ENCODE assay signal across 32 cellular contexts in genomic region chr6:5051394-5051793, GRCh38. TPM values are rescaled to one million over a fixed set of nuclear protein-coding genes. Genes with fewer than 3 reads are reported as not detected.
"Had no signal": no experiment of that assay in that cellular context is flagged by ENCODE, and none has a peak within 500 bp of the region (broad histone marks: within the 10 kb centered on the region; RNA-seq: fewer than 3 reads in every experiment).

No MANE protein-coding gene starts in this region.

- H3K4me3 Mint-ChIP-seq: activated CD4-positive, alpha-beta T cell treated with anti-CD3 and anti-CD28 coated beads, Interleukin-2, amount 10 ng/mL, durations not matched to agents 24 days and 14 days; activated CD8-positive, alpha-beta T cell treated with anti-CD3 and anti-CD28 coated beads for 36 hours; activated naive CD8-positive, alpha-beta T cell treated with anti-CD3 and anti-CD28 coated beads for 36 hours; activated T-cell treated with anti-CD3 and anti-CD28 coated beads, Interleukin-2, amount 50 U/mL, for 72 hours; activated T-helper 17 cell treated with anti-CD3 and anti-CD28 coated beads, Interleukin-2, amount 50 U/mL, for 72 hours; T-helper 2 cell treated with Interferon-gamma antibody and Interleukin-4, amounts not matched to agents 5 μg/mL and 100 μg/mL, for 36 hours had no signal

- H3K9me3 ChIP-seq: SJCRH30 had no signal

- H3K27me3 Mint-ChIP-seq: activated CD8-positive, alpha-beta T cell treated with anti-CD3 and anti-CD28 coated beads for 36 hours; activated naive CD8-positive, alpha-beta T cell treated with anti-CD3 and anti-CD28 coated beads for 36 hours had no signal

- H3K27ac ChIP-seq: brain microvascular endothelial cell, SJCRH30, SK-N-MC had no signal

- H3K4me3 ChIP-seq: SJCRH30, SK-N-MC had no signal

- H3K27me3 ChIP-seq: brain microvascular endothelial cell, SJCRH30 had no signal

- FAIRE-seq: TTC549 had no signal

- H3K36me3 ChIP-seq: brain microvascular endothelial cell, SJCRH30 had no signal

- ATAC-seq: activated CD8-positive, alpha-beta T cell treated with anti-CD3 and anti-CD28 coated beads for 36 hours; activated T-cell treated with anti-CD3 and anti-CD28 coated beads, Interleukin-2, amount 50 U/mL, for 72 hours; activated T-helper 17 cell treated with anti-CD3 and anti-CD28 coated beads, Interleukin-2, amount 50 U/mL, for 72 hours; Panc1 had no signal

- H3K27ac Mint-ChIP-seq: activated CD4-positive, alpha-beta T cell treated with anti-CD3 and anti-CD28 coated beads, Interleukin-2, amount 10 ng/mL, durations not matched to agents 24 days and 14 days; activated CD8-positive, alpha-beta T cell treated with anti-CD3 and anti-CD28 coated beads for 36 hours; activated naive CD8-positive, alpha-beta T cell treated with anti-CD3 and anti-CD28 coated beads for 36 hours; activated T-cell treated with anti-CD3 and anti-CD28 coated beads, Interleukin-2, amount 50 U/mL, for 72 hours; activated T-helper 17 cell treated with anti-CD3 and anti-CD28 coated beads, Interleukin-2, amount 50 U/mL, for 72 hours; T-helper 2 cell treated with Interferon-gamma antibody and Interleukin-4, amounts not matched to agents 5 μg/mL and 100 μg/mL, for 36 hours had no signal

- H3K4me1 Mint-ChIP-seq: activated CD4-positive, alpha-beta T cell treated with anti-CD3 and anti-CD28 coated beads, Interleukin-2, amount 10 ng/mL, durations not matched to agents 24 days and 14 days; activated naive CD8-positive, alpha-beta T cell treated with anti-CD3 and anti-CD28 coated beads for 36 hours; activated T-helper 17 cell treated with anti-CD3 and anti-CD28 coated beads, Interleukin-2, amount 50 U/mL, for 72 hours had no signal

- DNase-seq: activated CD4-positive, alpha-beta T cell treated with anti-CD3 and anti-CD28 coated beads, Interleukin-2, amount 10 ng/mL, durations not matched to agents 24 days and 14 days; activated CD4-positive, alpha-beta T cell treated with anti-CD3 and anti-CD28 coated beads, Interleukin-2, amount 50 U/mL, for 4 hours; activated CD8-positive, alpha-beta T cell treated with anti-CD3 and anti-CD28 coated beads for 36 hours; activated effector memory CD4-positive, alpha-beta T cell treated with anti-CD3 and anti-CD28 coated beads, Interleukin-2, amount 50 U/mL, for 16 hours; activated naive CD4-positive, alpha-beta T cell; activated naive CD4-positive, alpha-beta T cell treated with anti-CD3 and anti-CD28 coated beads, Interleukin-2, amount 50 U/mL, for 16 hours; activated naive CD8-positive, alpha-beta T cell treated with anti-CD3 and anti-CD28 coated beads for 36 hours; activated T-cell treated with anti-CD3 and anti-CD28 coated beads, Interleukin-2, amount 50 U/mL, for 1 hour; activated T-cell treated with anti-CD3 and anti-CD28 coated beads, Interleukin-2, amount 50 U/mL, for 72 hours; amniotic stem cell; aorta; brain microvascular endothelial cell; central memory CD4-positive, alpha-beta T cell; Kasumi-1; KG1; NCI-H1092 treated with DMSO at 0.1 percent for 48 hours; NCI-H1417; NCI-H1930; NCI-H2081 treated with DMSO at 0.1 percent for 48 hours; NCI-H226; NCI-H446 treated with DMSO at 0.1 percent for 48 hours; NCI-H524; NCI-H69; NCI-H82; SHP77; SJCRH30 had no signal

RNA-seq across cellular contexts. Expression of gene PPP1R3G, which starts 33.7 kb away (rescaled TPM):
- total RNA-seq: T-helper 1 cell treated with Interleukin-12 subunit alpha and Interleukin-12 subunit beta and Interleukin-4 antibody, amounts not matched to agents 30 ng/mL and 1 ng/mL, for 36 hours had no signal
